Comparison of ENCODE assay signal across 8 cellular contexts in genomic region chr6:105484238-105485161, GRCh38.
DNase-seq lines count a peak whose midpoint lies in the region; ATAC-seq and TF ChIP-seq lines count a peak whose summit lies in the region.

No MANE protein-coding gene starts in this region.

- H3F3A ChIP-seq in PC-9 (ENCODE audit: insufficient read depth, low read depth), result no peaks in the 10 kb centered on the region

- DNase-seq in cardiac muscle cell (ENCODE audit: low read depth in 1 of 2, low spot score in 1 of 2), result peak; percentile 52 to 58
- no peak for DNase-seq in cardiac septum (ENCODE audit: low spot score)
- peak; percentile 7 for DNase-seq in HuH-7.5 (ENCODE audit: low spot score)
- peak in 1 of 2 experiments; percentile 53 for DNase-seq in PC-9
- DNase-seq in coronary artery (ENCODE audit: low spot score), result no peak
- peak; percentile 62 for DNase-seq in midbrain (lab: John Stamatoyannopoulos, UW)
- DNase-seq in HuH-7 (ENCODE audit: low spot score), result no peak

- TF ChIP-seq CTCF in cardiac muscle cell (IDR thresholded peaks at IDR 0.05; ENCODE audit: low read depth, low read length) (peak; percentile 85), PC-9 (conservative IDR thresholded peaks at IDR 0.05) (peak; percentile 97), coronary artery (IDR thresholded peaks at IDR 0.05) (peak; percentile 70)

- H3K4me3 ChIP-seq in cardiac muscle cell, result no peak overlapping the region
- no peak overlapping the region for H3K4me3 ChIP-seq in PC-9
- H3K4me3 ChIP-seq in coronary artery, result no peak overlapping the region

- H3K27me3 ChIP-seq in cardiac muscle cell, result peaks cover 14% of the 10 kb centered on the region
- H3K27me3 ChIP-seq in PC-9 (ENCODE audit: insufficient read depth, low read depth), result no peaks in the 10 kb centered on the region

- H3K36me3 ChIP-seq in cardiac muscle cell (no peaks in the 10 kb centered on the region), PC-9 (ENCODE audit: low read depth) (no peaks in the 10 kb centered on the region)

- H4K20me1 ChIP-seq in PC-9 (ENCODE audit: insufficient read depth), result no peaks in the 10 kb centered on the region

- BruUV-seq in PC-9 (replicated peaks; lab: Mats Ljungman, UMichigan), result no TSS peak

- H3K4me1 ChIP-seq in cardiac muscle cell (ENCODE audit: low read depth) (peaks cover 14% of the 10 kb centered on the region), PC-9 (replicated peaks; ENCODE audit: insufficient read depth) (peaks cover 13% of the 10 kb centered on the region)

- CTCF ChIA-PET in PC-9 (lab: Charles Lee), result interaction anchor here (0.5 to 0.6 kb wide), 2 partner anchors 53 to 433 kb away, joined by 10 to 27 read pairs; no protein-coding TSS in a partner anchor

- POLR2A ChIA-PET in PC-9 (lab: Charles Lee; ENCODE audit: unreplicated experiment), result no interaction called here

- no peak for ATAC-seq in HG02763 (IDR thresholded peaks at IDR 0.05; ENCODE audit: unreplicated experiment)

- H3K27ac ChIP-seq in cardiac muscle cell, result no peak overlapping the region
- no peak overlapping the region for H3K27ac ChIP-seq in PC-9
- no peak overlapping the region for H3K27ac ChIP-seq in coronary artery

- intact Hi-C loops in cardiac septum (cut with DNase I), result loop anchor here (5.0 to 10.0 kb wide), 5 partner anchors 123 to 810 kb away; partner anchors contain the start of gene PRDM1
- intact Hi-C loops in PC-9 (cut with micrococcal nuclease; ENCODE audit: unreplicated experiment), result loop anchor here (1.0 to 5.0 kb wide), 5 partner anchors 52 to 817 kb away; partner anchors contain the start of gene PRDM1

- H3K79me2 ChIP-seq in PC-9 (ENCODE audit: low read depth), result no peaks in the 10 kb centered on the region

- H3K4me2 ChIP-seq in PC-9, result peak overlapping the region; percentile 45

- H2AFZ ChIP-seq in PC-9, result peak overlapping the region; percentile 40; the same call in 1 of the 2 replicates

- H3K9me3 ChIP-seq in cardiac muscle cell (ENCODE audit: low read depth) (no peaks in the 10 kb centered on the region), PC-9 (ENCODE audit: insufficient read depth, low read depth) (no peaks in the 10 kb centered on the region)

- no peaks in the 10 kb centered on the region for H3K9me2 ChIP-seq in PC-9 (ENCODE audit: insufficient read depth)

Comparison
In these comparisons a context has a peak if more than half of its experiments do, and no peak if none do; other contexts are left out.
1. DNase-seq: peak in cardiac muscle cell (2 of 2), HuH-7.5 (single experiment) and midbrain (single experiment); none in cardiac septum (single experiment), coronary artery (single experiment) and HuH-7 (single experiment).
2. Peak in every context shown above with its lines, with median percentiles within 50 percentile points of each other: CTCF ChIP-seq.